20 cellular contexts compared by ENCODE assay signal in the genomic region with DNA sequence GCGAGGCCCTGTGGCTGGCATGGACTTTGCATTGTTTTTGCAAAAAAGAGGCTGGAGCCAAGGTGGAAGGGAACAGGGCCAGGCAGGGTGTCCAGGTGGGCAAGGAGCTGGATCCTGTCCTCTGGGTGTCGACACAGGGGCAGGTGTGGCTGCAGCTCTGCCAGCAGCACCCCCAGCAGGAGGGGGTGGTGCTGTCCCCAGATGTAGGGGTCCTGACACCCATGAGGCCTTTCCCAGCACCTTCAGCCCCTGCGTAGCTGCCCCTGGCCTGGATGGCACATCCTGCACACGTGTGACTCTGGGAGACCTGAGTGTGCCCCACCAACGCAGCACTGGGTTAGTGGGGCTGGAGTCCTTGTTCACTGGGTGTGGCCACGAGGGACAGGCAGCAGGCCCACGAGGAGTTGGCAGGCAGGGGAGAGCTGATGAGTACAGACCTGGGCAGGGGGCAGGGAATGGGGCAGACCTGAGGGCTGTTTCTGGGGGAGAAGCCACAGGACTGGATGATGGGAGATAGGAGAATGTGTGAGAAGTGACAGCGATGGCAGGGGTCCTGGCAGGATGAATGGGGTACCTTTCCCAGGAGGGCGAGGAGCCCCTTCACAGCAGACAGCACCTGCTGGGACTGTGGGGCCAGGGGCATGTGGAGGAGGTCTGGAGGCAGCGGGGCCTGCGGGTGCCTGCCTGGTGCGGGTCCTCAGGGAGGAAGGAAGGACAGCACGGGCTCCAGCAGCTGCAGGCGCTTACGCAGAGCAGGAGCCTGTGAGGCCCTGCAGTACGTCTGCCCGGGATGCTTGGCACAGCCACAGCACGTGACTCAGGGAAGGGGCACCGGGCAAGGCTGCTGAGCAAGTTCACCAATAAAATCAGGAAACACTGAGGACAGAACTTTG. TPM values are rescaled to one million over a fixed set of nuclear protein-coding genes. Genes with fewer than 3 reads are reported as not detected.
DNase-seq lines count a peak whose midpoint lies in the region; ATAC-seq, FAIRE-seq and TF ChIP-seq lines count a peak whose summit lies in the region.
"Had no signal": no experiment of that assay in that cellular context is flagged by ENCODE, and none has a peak within 500 bp of the region (broad histone marks: within the 10 kb centered on the region; RNA-seq: fewer than 3 reads in every experiment).

No MANE protein-coding gene starts in this region.

- no peak for TF ChIP-seq CTCF in C4-2B (conservative IDR thresholded peaks at IDR 0.05)
- no peak for TF ChIP-seq CTCF in endothelial cell of umbilical vein (IDR thresholded peaks at IDR 0.05; ENCODE audit: extremely low read depth in 1 of 2, insufficient read depth in 1 of 2, low read depth in 1 of 2, low read length in 2 of 2)
- no peak for TF ChIP-seq CTCF in prostate gland (IDR thresholded peaks at IDR 0.05)
- TF ChIP-seq CTCF in left lung (IDR thresholded peaks at IDR 0.05): no peak

- H3K9ac ChIP-seq in endothelial cell of umbilical vein (replicated peaks; ENCODE audit: extremely low read depth, insufficient read depth, low read length): no peak overlapping the region

- peaks cover 2% of the 10 kb centered on the region for H3K27me3 ChIP-seq in MG63
- H3K27me3 ChIP-seq in endothelial cell of umbilical vein (ENCODE audit: control insufficient read depth in 2 of 2, insufficient read depth in 2 of 2, low read length in 2 of 2): peaks cover 7 to 10% of the 10 kb centered on the region in 2 experiments
- H3K27me3 ChIP-seq in prostate gland (replicated peaks; ENCODE audit: insufficient read depth): no peaks in the 10 kb centered on the region
- H3K27me3 ChIP-seq in left lung: peaks cover 10 to 53% of the 10 kb centered on the region in 2 donors

- no peak for ATAC-seq in HG03139 (IDR thresholded peaks at IDR 0.05; ENCODE audit: unreplicated experiment)
- no peak for ATAC-seq in left lung
- ATAC-seq in naive thymus-derived CD8-positive, alpha-beta T cell: no peak
- ATAC-seq: mucosa of descending colon had no signal

- FAIRE-seq in endothelial cell of umbilical vein (lab: Jason Lieb, UNC): no peak

- H3K4me1 ChIP-seq in endothelial cell of umbilical vein (ENCODE audit: control insufficient read depth, extremely low read depth, insufficient read depth, low read length) (peaks cover 3% of the 10 kb centered on the region), prostate gland (replicated peaks) (no peaks in the 10 kb centered on the region), left lung (peaks cover 0 to 11% of the 10 kb centered on the region in 2 donors)

- no peaks in the 10 kb centered on the region for H3K9me1 ChIP-seq in endothelial cell of umbilical vein (replicated peaks; ENCODE audit: control insufficient read depth, extremely low read depth, insufficient read depth, low read length)

- intact Hi-C loops in endothelial cell of umbilical vein (cut with micrococcal nuclease): no loop called here
- intact Hi-C loops in prostate gland (cut with DNase I): no loop called here
- intact Hi-C loops in left lung (cut with DNase I): no loop called here

- BruUV-seq in endothelial cell of umbilical vein (replicated peaks; lab: Mats Ljungman, UMichigan): no TSS peak

- POLR2A ChIA-PET in endothelial cell of umbilical vein (lab: Charles Lee): no interaction called here
- POLR2A ChIA-PET in naive thymus-derived CD8-positive, alpha-beta T cell (lab: Charles Lee): no interaction called here

- H3K27ac ChIP-seq in C4-2B (peak overlapping the region; percentile 65), endothelial cell of umbilical vein (ENCODE audit: insufficient read depth, low read depth, low read length) (no peak overlapping the region), prostate gland (no peak overlapping the region), left lung (no peak overlapping the region)
- H3K27ac ChIP-seq: skin epidermis had no signal

- no peak overlapping the region for H2AFZ ChIP-seq in endothelial cell of umbilical vein (ENCODE audit: low read depth, low read length)

- peaks cover 0 to 34% (median 17%) of the 10 kb centered on the region in 9 donors for H3K9me3 Mint-ChIP-seq in naive thymus-derived CD8-positive, alpha-beta T cell

- H3K27me3 Mint-ChIP-seq in naive thymus-derived CD8-positive, alpha-beta T cell: peaks cover 13 to 50% (median 37%) of the 10 kb centered on the region in 5 donors

- H3K4me3 ChIP-seq in MG63 (no peak overlapping the region), endothelial cell of umbilical vein (replicated peaks in 1 of 3; ENCODE audit: insufficient read depth in 1 of 3, low read depth in 1 of 3, low read length in 3 of 3) (no peak overlapping the region), prostate gland (no peak overlapping the region), left lung (no peak overlapping the region)
- H3K4me3 ChIP-seq: mucosa of descending colon, skin epidermis had no signal

- no peaks in the 10 kb centered on the region for H3K36me3 ChIP-seq in MG63
- H3K36me3 ChIP-seq in endothelial cell of umbilical vein (ENCODE audit: control insufficient read depth in 2 of 2, extremely low read depth in 1 of 2, insufficient read depth in 2 of 2, low read length in 2 of 2): no peaks in the 10 kb centered on the region
- no peaks in the 10 kb centered on the region for H3K36me3 ChIP-seq in prostate gland
- no peaks in the 10 kb centered on the region for H3K36me3 ChIP-seq in left lung

- no peak overlapping the region for H3K4me2 ChIP-seq in endothelial cell of umbilical vein (ENCODE audit: insufficient read depth, low read length)

- no peaks in the 10 kb centered on the region for H4K20me1 ChIP-seq in endothelial cell of umbilical vein (replicated peaks; ENCODE audit: control insufficient read depth, extremely low read depth, insufficient read depth, low read length)

- dilution Hi-C loops in endothelial cell of umbilical vein (cut with MboI; ENCODE audit: extremely low pct_ligation_motif_present, low sequenced_read_pairs): no loop called here

- no peak overlapping the region for H3K4me3 Mint-ChIP-seq in naive thymus-derived CD8-positive, alpha-beta T cell
- H3K4me3 Mint-ChIP-seq: central memory CD8-positive, alpha-beta T cell had no signal

- WGBS in prostate gland: 25% methylated on average over 18 of the region's 19 CpGs

- peaks cover 5 to 10% (median 9%) of the 10 kb centered on the region in 4 donors for H3K4me1 Mint-ChIP-seq in naive thymus-derived CD8-positive, alpha-beta T cell

- peaks cover 0 to 2% (median 0%) of the 10 kb centered on the region in 3 donors for H3K36me3 Mint-ChIP-seq in naive thymus-derived CD8-positive, alpha-beta T cell

- H3K9me3 ChIP-seq in MG63 (peaks cover 2% of the 10 kb centered on the region), endothelial cell of umbilical vein (replicated peaks; ENCODE audit: control insufficient read depth, insufficient read depth, low read length) (no peaks in the 10 kb centered on the region), prostate gland (no peaks in the 10 kb centered on the region), left lung (peaks cover 0 to 25% of the 10 kb centered on the region in 2 donors)

- no peak for TF ChIP-seq POLR2A in endothelial cell of umbilical vein (IDR thresholded peaks at IDR 0.05; ENCODE audit: low read depth, low read length)
- no peak for TF ChIP-seq POLR2A in prostate gland (IDR thresholded peaks at IDR 0.05)

- DNase-seq in MG63 (peak; percentile 94), endothelial cell of umbilical vein (ENCODE audit: low read depth, low spot score) (peak; percentile 40), prostate gland (ENCODE audit: low spot score) (peak; percentile 35), left lung (no peak)
- DNase-seq in activated CD4-positive, alpha-beta T cell treated with anti-CD3 and anti-CD28 coated beads for 1 hour: no peak
- no peak for DNase-seq in naive thymus-derived CD8-positive, alpha-beta T cell
- DNase-seq: activated effector memory CD4-positive, alpha-beta T cell treated with Interleukin-2 at 50 U/mL for 16 hours; effector memory CD4-positive, alpha-beta T cell; mucosa of descending colon; NCI-H2081; NCI-H774; stimulated activated CD4-positive, alpha-beta T cell treated with anti-CD3 and anti-CD28 coated beads, Interleukin-4, amount 100 ng/mL, for 4 hours; stimulated activated CD8-positive, alpha-beta memory T cell treated with anti-CD3 and anti-CD28 coated beads, Interleukin-4, amount 100 ng/mL, for 48 hours; T-helper 1 cell had no signal

- CTCF ChIA-PET in endothelial cell of umbilical vein (lab: Charles Lee): interaction anchor here (1.0 kb wide), 1 partner anchor 116 kb away, joined by 3 read pairs; no protein-coding TSS in a partner anchor

- H3K79me2 ChIP-seq in endothelial cell of umbilical vein (ENCODE audit: control insufficient read depth, insufficient read depth, low read length): no peaks in the 10 kb centered on the region

- peak overlapping the region in 1 of 10 donors; percentile 4 for H3K27ac Mint-ChIP-seq in naive thymus-derived CD8-positive, alpha-beta T cell

TF ChIP-seq in endothelial cell of umbilical vein, 7 proteins besides CTCF, POLR2A, EP300 and RAD21:
- TF ChIP-seq EZH2 (IDR thresholded peaks at IDR 0.05; ENCODE audit: borderline replicate concordance, low read depth, low read length, severe bottlenecking) (no peak), FOS (IDR thresholded peaks at IDR 0.05; ENCODE audit: borderline replicate concordance, insufficient read depth, low read length) (no peak), MYC (IDR thresholded peaks at IDR 0.05; ENCODE audit: low read depth, low read length) (no peak), GATA2 (IDR thresholded peaks at IDR 0.05; ENCODE audit: insufficient read depth, insufficient read length, low read depth, low read length) (no peak), JUN (IDR thresholded peaks at IDR 0.05; ENCODE audit: borderline replicate concordance, insufficient read depth, insufficient read length, low read depth) (no peak)

RNA-seq across cellular contexts. Expression of a gene that starts 3.6 kb away (rescaled TPM):
- not detected in 2 replicates for total RNA-seq in MG63 (2014; rRNA removed; shearing (Covaris generic); ENCODE audit: low replicate concordance)
- total RNA-seq in endothelial cell of umbilical vein (not detected in 2 replicates), prostate gland (1 to 10 TPM in 1 of 2 donors, under 1 TPM in 1; 0.09 to 3.1 TPM), left lung (not detected)
- polyA plus RNA-seq in endothelial cell of umbilical vein: not detected in 2 replicates
- polyA plus RNA-seq in endothelial cell of umbilical vein (2011; cell fraction: cytosol; rRNA removed): not detected in 2 replicates
- polyA plus RNA-seq in endothelial cell of umbilical vein (2011; cell fraction: nucleus; rRNA removed): not detected in 2 replicates
- polyA plus RNA-seq in endothelial cell of umbilical vein (2012): not detected in 2 replicates
- not detected in 2 replicates for polyA minus RNA-seq in endothelial cell of umbilical vein
- polyA minus RNA-seq in endothelial cell of umbilical vein (2011; cell fraction: cytosol; rRNA and poly(A)+ RNA removed): 0.92 TPM
- polyA minus RNA-seq in endothelial cell of umbilical vein (2011; cell fraction: nucleus; rRNA and poly(A)+ RNA removed): not detected in 2 replicates
- total RNA-seq in naive thymus-derived CD8-positive, alpha-beta T cell: not detected
- not detected for polyA plus RNA-seq in naive thymus-derived CD8-positive, alpha-beta T cell
- total RNA-seq: activated CD8-positive, alpha-beta memory T cell treated with anti-CD3 and anti-CD28 coated beads for 36 hours; osteocyte had no signal

Comparison
In these comparisons a context has a peak if more than half of its experiments do, and no peak if none do; other contexts are left out.
1. DNase-seq: peak in MG63 (single experiment), endothelial cell of umbilical vein (single experiment) and prostate gland (single experiment); none in activated CD4-positive, alpha-beta T cell treated with anti-CD3 and anti-CD28 coated beads for 1 hour (single experiment), left lung (0 of 2) and naive thymus-derived CD8-positive, alpha-beta T cell (0 of 10).